In the genomic region with DNA sequence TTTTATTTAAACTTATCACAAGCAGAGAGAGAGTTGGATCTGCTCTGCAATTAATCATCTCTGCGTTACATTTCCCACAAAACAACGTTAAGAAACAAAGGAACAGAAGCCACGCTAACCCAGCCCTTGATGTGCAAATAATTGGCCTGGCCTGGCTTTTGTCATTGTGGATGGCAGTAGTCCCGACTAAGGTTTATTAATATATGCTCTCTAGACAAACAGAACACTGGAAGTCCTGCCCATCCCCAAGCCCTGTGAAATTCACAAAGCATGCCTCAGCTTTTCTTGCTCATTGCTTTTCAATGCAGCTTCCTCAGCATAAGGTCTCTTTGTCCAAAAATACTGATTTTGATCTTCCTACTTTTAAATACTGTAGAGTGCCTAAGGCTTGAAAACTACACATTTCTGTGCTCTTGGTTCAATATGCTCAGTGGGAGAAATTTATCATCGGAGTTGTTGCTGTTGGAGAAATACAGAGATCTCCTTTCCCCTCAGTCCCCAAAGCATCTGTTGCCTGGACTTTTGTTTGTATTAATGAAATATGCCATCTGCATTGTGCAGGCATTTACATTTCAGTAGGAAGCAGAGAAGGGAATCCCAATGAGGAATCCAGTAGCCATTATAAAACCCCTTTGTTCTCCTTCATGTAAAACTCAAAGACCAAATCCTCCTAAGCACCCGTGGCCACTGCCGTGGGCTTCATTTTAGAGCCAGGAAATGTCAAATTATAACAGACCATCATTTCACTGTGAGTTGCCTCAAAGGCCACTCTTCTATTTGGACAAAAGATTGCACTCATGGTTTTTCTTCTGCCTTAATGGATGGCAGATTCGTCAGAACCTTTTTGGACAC, we compare ENCODE assay signal across 27 cellular contexts.
DNase-seq lines count a peak whose midpoint lies in the region; ATAC-seq and TF ChIP-seq lines count a peak whose summit lies in the region.
"Had no signal": no experiment of that assay in that cellular context is flagged by ENCODE, and none has a peak within 500 bp of the region (broad histone marks: within the 10 kb centered on the region; RNA-seq: fewer than 3 reads in every experiment).

No MANE protein-coding gene starts in this region.

- intact Hi-C loops in heart left ventricle (cut with DNase I) (no loop called here), left ventricle myocardium inferior (cut with micrococcal nuclease) (no loop called here)

- peaks cover 0 to 4% (median 0%) of the 10 kb centered on the region in 12 donors for H3K9me3 ChIP-seq in heart left ventricle
- peaks cover 7% of the 10 kb centered on the region for H3K9me3 ChIP-seq in left ventricle myocardium inferior (replicated peaks)
- H3K9me3 ChIP-seq in ectodermal cell (ENCODE audit: control insufficient read depth, low read length) = no peaks in the 10 kb centered on the region
- no peaks in the 10 kb centered on the region for H3K9me3 ChIP-seq in mesodermal cell (ENCODE audit: control insufficient read depth, low read length)
- H3K9me3 ChIP-seq: A549, thyroid gland had no signal

- H3K27ac ChIP-seq in heart left ventricle = no peak overlapping the region
- H3K27ac ChIP-seq in left ventricle myocardium inferior (replicated peaks) = no peak overlapping the region
- H3K27ac ChIP-seq in ectodermal cell (ENCODE audit: insufficient read depth, low read depth, low read length, poor library complexity, severe bottlenecking) = peak overlapping the region; percentile 38
- H3K27ac ChIP-seq in mesodermal cell (ENCODE audit: low read depth, low read length, severe bottlenecking) = peak overlapping the region; percentile 88
- H3K27ac ChIP-seq: A549, thyroid gland had no signal

- no peak overlapping the region for H3K4me3 ChIP-seq in heart left ventricle
- no peak overlapping the region for H3K4me3 ChIP-seq in left ventricle myocardium inferior
- H3K4me3 ChIP-seq in ectodermal cell (ENCODE audit: insufficient read depth, low read depth, low read length) = no peak overlapping the region
- H3K4me3 ChIP-seq in mesodermal cell (ENCODE audit: extremely low read depth, insufficient read depth, low read length, poor library complexity, severe bottlenecking) = no peak overlapping the region
- H3K4me3 ChIP-seq: A549, smooth muscle cell, thyroid gland had no signal

- TF ChIP-seq POLR2A in heart left ventricle (IDR thresholded peaks at IDR 0.05) = no peak

- H3K4me1 ChIP-seq in heart left ventricle (no peaks in the 10 kb centered on the region), left ventricle myocardium inferior (peaks cover 9% of the 10 kb centered on the region), ectodermal cell (ENCODE audit: control insufficient read depth, insufficient read depth, low read length) (peaks cover 10% of the 10 kb centered on the region), mesodermal cell (ENCODE audit: control insufficient read depth, insufficient read depth, low read length, poor library complexity, severe bottlenecking) (peaks cover 6% of the 10 kb centered on the region)
- H3K4me1 ChIP-seq: A549, thyroid gland had no signal

- TF ChIP-seq CTCF in heart left ventricle (IDR thresholded peaks at IDR 0.05) (no peak), left ventricle myocardium inferior (IDR thresholded peaks at IDR 0.05; ENCODE audit: borderline replicate concordance) (no peak)

- 39 to 44% (median 40%) methylated on average over 8 of the region's 8 CpGs for WGBS in heart left ventricle, 4 donors
- 56 to 66% methylated on average over 8 of the region's 8 CpGs for WGBS in ectodermal cell, 2 experiments
- 72 to 73% methylated on average over 3 to 7 of the region's 8 CpGs for WGBS in mesodermal cell (ENCODE audit: insufficient coverage in 2 of 2), 2 experiments

- H3K27me3 ChIP-seq in heart left ventricle (no peaks in the 10 kb centered on the region), left ventricle myocardium inferior (ENCODE audit: low read depth) (no peaks in the 10 kb centered on the region), ectodermal cell (ENCODE audit: control insufficient read depth, insufficient read depth, low read length, poor library complexity, severe bottlenecking) (no peaks in the 10 kb centered on the region)
- H3K27me3 ChIP-seq: thyroid gland had no signal

- ATAC-seq in heart left ventricle (peak in 3 of 4 donors; percentile 58 to 81 (median 70)), HG02759 (IDR thresholded peaks at IDR 0.05; ENCODE audit: unreplicated experiment) (no peak)
- ATAC-seq: A549; activated CD8-positive, alpha-beta memory T cell treated with anti-CD3 and anti-CD28 coated beads, Interleukin-2, amount 10 ng/mL, durations not matched to agents 7 days and 5 days; HCT116; stimulated activated naive CD8-positive, alpha-beta T cell treated with anti-CD3 and anti-CD28 coated beads, Interleukin-15, amount 100 ng/mL, for 72 hours had no signal

- H3K36me3 ChIP-seq in heart left ventricle = no peaks in the 10 kb centered on the region
- no peaks in the 10 kb centered on the region for H3K36me3 ChIP-seq in left ventricle myocardium inferior
- no peaks in the 10 kb centered on the region for H3K36me3 ChIP-seq in ectodermal cell (ENCODE audit: control insufficient read depth, insufficient read depth, low read length)
- no peaks in the 10 kb centered on the region for H3K36me3 ChIP-seq in mesodermal cell (ENCODE audit: control insufficient read depth, insufficient read depth, low read length)
- H3K36me3 ChIP-seq: thyroid gland had no signal

- DNase-seq in heart left ventricle (no peak), left ventricle myocardium inferior (no peak), NCI-H2196 treated with DMSO at 0.1 percent for 48 hours (lab: John Stamatoyannopoulos, UW; ENCODE audit: unreplicated experiment) (no peak), AML-193 (lab: John Stamatoyannopoulos, UW) (no peak), pons (ENCODE audit: low spot score) (no peak)
- DNase-seq: activated B cell treated with CpG ODN at 0.5 μM for 24 hours; activated CD8-positive, alpha-beta memory T cell treated with anti-CD3 and anti-CD28 coated beads, Interleukin-2, amount 10 ng/mL, durations not matched to agents 7 days and 5 days; activated naive CD4-positive, alpha-beta T cell; activated T-cell treated with anti-CD3 and anti-CD28 coated beads, Interleukin-2, amount 50 U/mL, for 48 hours; CD8-positive, alpha-beta memory T cell; DMS53; mesenchymal stem cell; NCI-H1417 treated with DMSO at 0.1 percent for 48 hours; NCI-H2081; NCI-H345; NCI-H82; stimulated activated CD4-positive, alpha-beta T cell treated with anti-CD3 and anti-CD28 coated beads, Interleukin-1b, Interleukin-23, amount 100 ng/mL, for 48 hours; stimulated activated CD8-positive, alpha-beta memory T cell treated with anti-CD3 and anti-CD28 coated beads, Interleukin-4, amount 100 ng/mL, for 48 hours; stimulated activated naive CD8-positive, alpha-beta T cell treated with anti-CD3 and anti-CD28 coated beads, Interleukin-15, amount 100 ng/mL, for 72 hours; SW 1271; thyroid gland had no signal

Comparison
In these comparisons a context has a peak if more than half of its experiments do, and no peak if none do; other contexts are left out.
1. H3K27ac ChIP-seq: peak in ectodermal cell (single experiment) and mesodermal cell (single experiment); none in heart left ventricle (0 of 12) and left ventricle myocardium inferior (single experiment).